In genomic region chr6:150057501-150057951, GRCh38 we compare ENCODE assay signal across 1 cellular context.
TF ChIP-seq lines count a peak whose summit lies in the region.

No MANE protein-coding gene starts in this region.

TF ChIP-seq in K562, 482 proteins besides CTCF, POLR2A, EP300 and RAD21 (continued from another document):
- TF ChIP-seq PRDM10 (IDR thresholded peaks at IDR 0.05; ENCODE audit: partially characterized antibody) (peak; percentile 86), ZNF143 (CRISPR knock-in tag; IDR thresholded peaks at IDR 0.05) (no peak), ZBTB7A (IDR thresholded peaks at IDR 0.05; ENCODE audit: borderline replicate concordance, control insufficient read depth, low read depth, low read length) (no peak)
